ENCODE assay signal across 9 cellular contexts in the genomic region with DNA sequence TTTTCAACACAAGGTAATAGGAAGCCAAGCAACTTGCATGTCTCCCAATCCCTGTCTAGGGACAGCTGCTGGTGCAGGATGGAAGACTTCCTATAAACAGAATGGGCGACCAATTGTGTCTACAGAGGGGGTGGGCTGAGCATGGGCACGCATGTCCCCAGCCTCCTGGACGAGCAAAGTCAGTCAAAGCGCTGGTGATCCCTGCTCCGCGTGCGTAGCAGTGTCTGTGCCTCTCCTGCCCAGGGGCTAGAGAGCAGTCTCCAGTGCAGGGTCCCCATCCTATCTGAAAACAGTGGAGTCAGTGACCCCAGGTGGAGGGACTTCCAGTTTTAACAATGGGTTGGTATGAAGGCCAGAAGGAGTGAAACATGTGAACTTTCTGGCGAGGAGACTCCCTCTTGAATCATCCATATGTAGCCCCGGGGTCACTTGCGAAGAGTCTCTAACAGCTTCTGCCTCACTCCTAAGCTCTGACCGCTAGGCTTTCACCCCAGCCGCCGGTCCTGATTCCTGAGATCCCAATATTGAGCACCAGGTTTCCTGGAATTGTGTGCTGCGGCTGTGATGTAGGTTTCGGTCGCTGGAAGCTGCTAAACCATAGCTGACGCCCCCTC. TPM values are rescaled to one million over a fixed set of nuclear protein-coding genes. Genes with fewer than 3 reads are reported as not detected.
A peak's percentile ranks its signal among the peaks of the same experiment; 100 is the strongest.
DNase-seq lines count a peak whose midpoint lies in the region; ATAC-seq, FAIRE-seq and TF ChIP-seq lines count a peak whose summit lies in the region.
"Had no signal": no experiment of that assay in that cellular context is flagged by ENCODE, and none has a peak within 500 bp of the region (broad histone marks: within the 10 kb centered on the region; RNA-seq: fewer than 3 reads in every experiment).

No MANE protein-coding gene starts in this region.

- CTCF ChIA-PET in WTC11 (lab: Charles Lee), result interaction anchor here (0.9 to 1.4 kb wide), 11 partner anchors 12 to 83 kb away, joined by 3 to 9 read pairs (median 3); a partner anchor contains a TSS

- FAIRE-seq in frontal cortex (lab: Jason Lieb, UNC), result no peak

- peaks cover 41% of the 10 kb centered on the region for H3K79me2 ChIP-seq in GM23248 (ENCODE audit: insufficient read depth)
- peaks cover 38% of the 10 kb centered on the region for H3K79me2 ChIP-seq in hepatocyte

- WGBS in GM23248 (ENCODE audit: low coverage in 1 of 2, low lambda C conversion rate in 2 of 2, missing lambda C conversion rate in 2 of 2), 2 experiments, result 93% methylated on average over 17 of the region's 17 CpGs
- WGBS in hepatocyte (ENCODE audit: low lambda C conversion rate, missing lambda C conversion rate), result 90% methylated on average over 17 of the region's 17 CpGs

- H3K4me3 Mint-ChIP-seq in WTC11, result peak overlapping the region; percentile 5; the same call in 1 of the 2 replicates

- H3K27ac ChIP-seq in GM23248, result no peak overlapping the region
- peak overlapping the region; percentile 40 for H3K27ac ChIP-seq in hepatocyte
- peak overlapping the region in 18 of 21 experiments; percentile 19 to 99 (median 74) for H3K27ac ChIP-seq in skin epidermis

- H3K9me3 ChIP-seq in GM23248 (ENCODE audit: low read depth) (no peaks in the 10 kb centered on the region), hepatocyte (ENCODE audit: low read depth) (no peaks in the 10 kb centered on the region)

- H3K36me3 ChIP-seq in GM23248 (ENCODE audit: low read depth) (no peaks in the 10 kb centered on the region), hepatocyte (replicated peaks; ENCODE audit: insufficient read depth, low read depth) (no peaks in the 10 kb centered on the region)

- no peaks in the 10 kb centered on the region for H3K27me3 ChIP-seq in GM23248 (replicated peaks; ENCODE audit: insufficient read depth)
- no peaks in the 10 kb centered on the region for H3K27me3 ChIP-seq in hepatocyte

- H2AFZ ChIP-seq in GM23248 (peak overlapping the region; percentile 96), hepatocyte (peak overlapping the region; percentile 30)

- ATAC-seq in WTC11, result no peak

- TF ChIP-seq CTCF in WTC11 (IDR thresholded peaks at IDR 0.05), result no peak
- TF ChIP-seq CTCF in hepatocyte (IDR thresholded peaks at IDR 0.05; ENCODE audit: poor library complexity), result no peak

- peaks cover 12% of the 10 kb centered on the region for H3F3A ChIP-seq in GM23248 (ENCODE audit: insufficient read depth)

- POLR2A ChIA-PET in WTC11 (lab: Charles Lee), result interaction anchor here (0.6 to 1.4 kb wide), 3 partner anchors 24 to 118 kb away, joined by 3 to 7 read pairs (median 3); a partner anchor contains a TSS

- in situ Hi-C loops in GM23248 (cut with MboI), result no loop called here

- H3K36me3 Mint-ChIP-seq in WTC11, result peaks cover 30% of the 10 kb centered on the region

- H3K4me3 ChIP-seq in GM23248 (peak overlapping the region; percentile 94), hepatocyte (no peak overlapping the region), skin epidermis (peak overlapping the region; percentile 76 to 97 (median 95))

- H3K27me3 Mint-ChIP-seq in WTC11 (ENCODE audit: low read depth), result peaks cover 38% of the 10 kb centered on the region

- H3K4me2 ChIP-seq in GM23248 (ENCODE audit: unreplicated experiment) (peak overlapping the region; percentile 33), hepatocyte (peak overlapping the region; percentile 88)

- H3K4me1 ChIP-seq in GM23248 (ENCODE audit: insufficient read depth) (peaks cover 19% of the 10 kb centered on the region; the same call in 1 of the 2 replicates), hepatocyte (ENCODE audit: insufficient read depth) (peaks cover 26% of the 10 kb centered on the region)

- H3K4me1 Mint-ChIP-seq in WTC11, result peaks cover 45% of the 10 kb centered on the region

- peaks cover 14% of the 10 kb centered on the region for H3K9me3 Mint-ChIP-seq in WTC11

- no peak overlapping the region for H3K9ac ChIP-seq in GM23248

- DNase-seq in GM23248, result no peak
- no peak for DNase-seq in WTC11 (ENCODE audit: low spot score)
- DNase-seq in hepatocyte (ENCODE audit: low spot score), result no peak
- no peak for DNase-seq in stimulated activated CD4-positive, alpha-beta T cell treated with anti-CD3 and anti-CD28 coated beads, Interleukin-4, amount 100 ng/mL, for 4 hours
- DNase-seq in frontal cortex (ENCODE audit: low spot score in 2 of 2), result no peak
- no peak for DNase-seq in retina
- no peak for DNase-seq in NCI-H146 (lab: John Stamatoyannopoulos, UW)

- H4K20me1 ChIP-seq in GM23248 (ENCODE audit: insufficient read depth) (no peaks in the 10 kb centered on the region), hepatocyte (ENCODE audit: insufficient read depth, poor library complexity, severe bottlenecking) (peaks cover 8% of the 10 kb centered on the region)

- no peak overlapping the region for H3K27ac Mint-ChIP-seq in WTC11

- H3K9me2 ChIP-seq in GM23248 (ENCODE audit: insufficient read depth), result no peaks in the 10 kb centered on the region
- no peaks in the 10 kb centered on the region for H3K9me2 ChIP-seq in hepatocyte (replicated peaks; ENCODE audit: insufficient read depth)

TF ChIP-seq in WTC11, 78 proteins besides CTCF, POLR2A, EP300 and RAD21:
- TF ChIP-seq, protein P1, sequence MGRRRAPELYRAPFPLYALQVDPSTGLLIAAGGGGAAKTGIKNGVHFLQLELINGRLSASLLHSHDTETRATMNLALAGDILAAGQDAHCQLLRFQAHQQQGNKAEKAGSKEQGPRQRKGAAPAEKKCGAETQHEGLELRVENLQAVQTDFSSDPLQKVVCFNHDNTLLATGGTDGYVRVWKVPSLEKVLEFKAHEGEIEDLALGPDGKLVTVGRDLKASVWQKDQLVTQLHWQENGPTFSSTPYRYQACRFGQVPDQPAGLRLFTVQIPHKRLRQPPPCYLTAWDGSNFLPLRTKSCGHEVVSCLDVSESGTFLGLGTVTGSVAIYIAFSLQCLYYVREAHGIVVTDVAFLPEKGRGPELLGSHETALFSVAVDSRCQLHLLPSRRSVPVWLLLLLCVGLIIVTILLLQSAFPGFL (CRISPR knock-in tag; IDR thresholded peaks at IDR 0.05; ENCODE audit: borderline replicate concordance), result 0 out of 2 replicates have a peak, but pooled peaks have one; percentile 43
- TF ChIP-seq, protein P2, sequence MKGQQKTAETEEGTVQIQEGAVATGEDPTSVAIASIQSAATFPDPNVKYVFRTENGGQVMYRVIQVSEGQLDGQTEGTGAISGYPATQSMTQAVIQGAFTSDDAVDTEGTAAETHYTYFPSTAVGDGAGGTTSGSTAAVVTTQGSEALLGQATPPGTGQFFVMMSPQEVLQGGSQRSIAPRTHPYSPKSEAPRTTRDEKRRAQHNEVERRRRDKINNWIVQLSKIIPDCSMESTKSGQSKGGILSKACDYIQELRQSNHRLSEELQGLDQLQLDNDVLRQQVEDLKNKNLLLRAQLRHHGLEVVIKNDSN (CRISPR knock-in tag; IDR thresholded peaks at IDR 0.05), result no peak
- TF ChIP-seq ATF1 (CRISPR knock-in tag; IDR thresholded peaks at IDR 0.05), result 0 out of 2 replicates have a peak, but pooled peaks have one; percentile 1

RNA-seq across cellular contexts. Expression of a gene that starts 0.7 kb away (rescaled TPM):
- total RNA-seq in GM23248 (2014; rRNA removed; shearing (Covaris generic)), result 9.2 and 12.9 TPM in 2 replicates
- 12.4 and 13.1 TPM in 2 replicates for polyA plus RNA-seq in GM23248 (2016; fragmentation: Nextera tagmentation; extraction: Ambion mirVana)
- 35.1 to 35.5 TPM (median 35.4 TPM) in 3 replicates for total RNA-seq in WTC11 (2021)
- total RNA-seq in hepatocyte, result 11.9 and 13.6 TPM in 2 replicates
- polyA plus RNA-seq in hepatocyte, result 8.5 and 10.6 TPM in 2 replicates
- 20.4 TPM for total RNA-seq in frontal cortex

RNA-seq across cellular contexts. Expression of a gene that starts 2.7 kb away (rescaled TPM):
- not detected in 2 replicates for total RNA-seq in GM23248 (2014; rRNA removed; shearing (Covaris generic))
- polyA plus RNA-seq in GM23248 (2016; fragmentation: Nextera tagmentation; extraction: Ambion mirVana) (not detected in 2 replicates), hepatocyte (9.1 and 15.6 TPM in 2 replicates)
- total RNA-seq in WTC11 (2021) (1.5 to 2.0 TPM (median 1.9 TPM) in 3 replicates), hepatocyte (19.8 and 21.0 TPM in 2 replicates), frontal cortex (not detected)
- total RNA-seq: SK-MEL-5 had no signal

RNA-seq across cellular contexts. Expression of a gene that starts 24.2 kb away (rescaled TPM):
- 119 and 132 TPM in 2 replicates for total RNA-seq in GM23248 (2014; rRNA removed; shearing (Covaris generic))
- 149 and 153 TPM in 2 replicates for polyA plus RNA-seq in GM23248 (2016; fragmentation: Nextera tagmentation; extraction: Ambion mirVana)
- 30.1 to 40.1 TPM (median 37.7 TPM) in 3 replicates for total RNA-seq in WTC11 (2021)
- total RNA-seq in hepatocyte, result 224 and 233 TPM in 2 replicates
- polyA plus RNA-seq in hepatocyte, result 217 and 243 TPM in 2 replicates
- 24.9 TPM for total RNA-seq in frontal cortex

RNA-seq across cellular contexts. Expression of a gene that starts 28.5 kb away (rescaled TPM):
- total RNA-seq in GM23248 (2014; rRNA removed; shearing (Covaris generic)), result not detected in 2 replicates
- polyA plus RNA-seq in GM23248 (2016; fragmentation: Nextera tagmentation; extraction: Ambion mirVana) (not detected in 2 replicates), hepatocyte (0.07 TPM in 1 of 2 replicates, not detected in the other)
- total RNA-seq in WTC11 (2021) (0.23 to 0.46 TPM (median 0.28 TPM) in 3 replicates), hepatocyte (0.04 TPM in 1 of 2 replicates, not detected in the other), frontal cortex (under 0.01 TPM)
- total RNA-seq: SK-MEL-5 had no signal
